8 cellular contexts compared by ENCODE assay signal in the genomic region with DNA sequence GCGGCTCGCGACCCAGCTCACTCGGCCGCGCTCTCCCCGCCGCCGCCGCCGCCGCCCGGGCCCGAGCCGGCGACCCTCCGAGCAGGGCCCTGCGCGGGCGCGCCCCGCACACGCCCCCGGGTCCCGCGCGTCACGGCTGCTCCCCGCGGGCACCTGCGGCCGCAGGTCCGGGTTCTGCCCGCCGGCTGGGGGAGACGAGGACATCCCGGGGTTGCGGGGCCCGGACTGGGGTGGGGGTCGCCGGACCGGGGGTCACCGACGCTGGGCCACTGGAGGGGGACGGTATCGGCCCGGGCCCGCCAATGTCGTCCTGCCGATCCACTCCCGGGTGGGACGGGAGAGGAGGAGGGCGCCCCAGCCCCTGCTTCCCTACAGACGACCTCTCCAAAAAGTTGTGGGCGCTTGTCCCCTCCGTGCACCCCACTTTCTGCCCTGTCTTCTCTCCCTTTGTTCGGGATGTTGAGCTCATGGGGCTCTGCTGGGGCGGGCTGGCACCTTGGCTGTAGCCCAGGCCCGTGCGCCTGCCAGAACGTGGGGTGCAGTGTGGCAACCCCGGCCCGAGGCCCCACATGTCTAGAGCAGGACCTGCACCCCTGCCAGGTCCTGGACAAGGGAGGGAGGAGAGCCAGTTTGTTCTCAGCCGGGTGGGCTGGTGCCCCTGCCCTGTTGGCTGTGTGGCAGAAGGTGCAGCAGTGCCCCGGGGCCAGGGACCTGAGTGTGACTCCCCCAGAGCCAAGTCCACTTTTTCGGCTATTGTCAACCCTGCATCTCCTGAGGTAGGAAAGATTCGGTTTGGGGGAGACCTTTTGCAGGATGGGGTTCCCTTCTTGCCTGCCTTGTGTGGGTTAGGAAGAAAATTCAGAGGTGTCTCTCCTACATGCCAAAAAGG. TPM values are rescaled to one million over a fixed set of nuclear protein-coding genes. Genes with fewer than 3 reads are reported as not detected.
DNase-seq lines count a peak whose midpoint lies in the region; FAIRE-seq and TF ChIP-seq lines count a peak whose summit lies in the region.

No MANE protein-coding gene starts in this region.

- WGBS in mesendoderm (ENCODE audit: extremely low coverage, insufficient coverage, low lambda C conversion rate), result no CpG with 5 or more reads among the region's 67 CpGs

- no peaks in the 10 kb centered on the region for H3K79me2 ChIP-seq in mesendoderm (ENCODE audit: control insufficient read depth, insufficient read depth, low read length)

- no peak overlapping the region for H2BK5ac ChIP-seq in mesendoderm (ENCODE audit: low read length)

- no peak overlapping the region for H2BK120ac ChIP-seq in mesendoderm (ENCODE audit: low read depth, low read length)

- H3K23ac ChIP-seq in mesendoderm (ENCODE audit: low read length), result peak overlapping the region; percentile 80

- no peak overlapping the region for H3K4ac ChIP-seq in mesendoderm (ENCODE audit: low read depth, low read length)

- H3K4me2 ChIP-seq in mesendoderm (ENCODE audit: low read length), result peak overlapping the region; percentile 77

- H3K4me1 ChIP-seq in mesendoderm (ENCODE audit: control insufficient read depth, low read depth, low read length) (peaks cover 3% of the 10 kb centered on the region), vagina (peaks cover 61% of the 10 kb centered on the region)

- no peak overlapping the region for H4K5ac ChIP-seq in mesendoderm (ENCODE audit: low read length)

- DNase-seq in GM12891 (ENCODE audit: insufficient read length, low spot score) (no peak), NB4 (ENCODE audit: low read depth) (peak; percentile 35), mesendoderm (no peak), vagina (ENCODE audit: extremely low spot score in 2 of 2) (no peak), NCI-H1436 treated with DMSO at 0.1 percent for 48 hours (lab: John Stamatoyannopoulos, UW) (no peak), DMS79 (lab: John Stamatoyannopoulos, UW) (no peak), middle frontal gyrus (ENCODE audit: extremely low spot score, low spot score) (no peak)
- peak; percentile 16 for DNase-seq in central memory CD4-positive, alpha-beta T cell

- TF ChIP-seq CTCF in NB4 (IDR thresholded peaks at IDR 0.05; ENCODE audit: low read depth, low read length) (no peak), vagina (IDR thresholded peaks at IDR 0.05) (no peak)

- H3K18ac ChIP-seq in mesendoderm (ENCODE audit: low read length), result peak overlapping the region; percentile 22

- intact Hi-C loops in vagina (cut with DNase I), result loop anchor here (5.0 kb wide), 1 partner anchor 160 kb away; a partner anchor contains a TSS

- H2BK15ac ChIP-seq in mesendoderm (replicated peaks; ENCODE audit: low read depth), result no peak overlapping the region

- peak; percentile 71 for FAIRE-seq in GM12891 (lab: Jason Lieb, UNC)

- no peak for TF ChIP-seq POLR2A in GM12891 (IDR thresholded peaks at IDR 0.05; ENCODE audit: low read depth, low read length)
- no peak for TF ChIP-seq POLR2A in NB4 (IDR thresholded peaks at IDR 0.05; ENCODE audit: extremely low read depth, insufficient read length)
- TF ChIP-seq POLR2A in vagina (IDR thresholded peaks at IDR 0.05), result no peak

- H3K79me1 ChIP-seq in mesendoderm (ENCODE audit: low read length), result peaks cover 2% of the 10 kb centered on the region

- H3K27me3 ChIP-seq in mesendoderm (ENCODE audit: insufficient read depth, low read length, poor library complexity) (no peaks in the 10 kb centered on the region), vagina (no peaks in the 10 kb centered on the region)

- H4K8ac ChIP-seq in mesendoderm (ENCODE audit: low read depth, low read length), result no peak overlapping the region

- H2AK5ac ChIP-seq in mesendoderm (ENCODE audit: low read length), result no peak overlapping the region

- peak overlapping the region; percentile 71 for H3K4me3 ChIP-seq in NB4 (ENCODE audit: low read depth, low read length)
- peak overlapping the region; percentile 46 for H3K4me3 ChIP-seq in mesendoderm (ENCODE audit: low read length)
- peak overlapping the region; percentile 63 to 65 for H3K4me3 ChIP-seq in vagina

- H3K56ac ChIP-seq in mesendoderm (ENCODE audit: low read length), result peak overlapping the region; percentile 85

- no peaks in the 10 kb centered on the region for H3K9me3 ChIP-seq in vagina

- no peak overlapping the region for H3K27ac ChIP-seq in mesendoderm (ENCODE audit: low read depth, low read length)
- H3K27ac ChIP-seq in vagina, result peak overlapping the region; percentile 70

- H3K36me3 ChIP-seq in mesendoderm (ENCODE audit: control insufficient read depth, insufficient read depth, low read length) (no peaks in the 10 kb centered on the region), vagina (no peaks in the 10 kb centered on the region)

- peak overlapping the region; percentile 73 for H3K9ac ChIP-seq in mesendoderm (ENCODE audit: low read length)

TF ChIP-seq in GM12891, 5 proteins besides CTCF, POLR2A, EP300 and RAD21:
- TF ChIP-seq POU2F2 (IDR thresholded peaks at IDR 0.05; ENCODE audit: low read depth, low read length) (no peak), TAF1 (IDR thresholded peaks at IDR 0.05; ENCODE audit: low read depth, low read length) (no peak), PAX5 (IDR thresholded peaks at IDR 0.05; ENCODE audit: insufficient read depth, low read length, severe bottlenecking) (no peak), POLR2AphosphoS5 (IDR thresholded peaks at IDR 0.05; ENCODE audit: low read depth, low read length) (no peak), SPI1 (IDR thresholded peaks at IDR 0.05; ENCODE audit: low read depth, low read length) (no peak)

RNA-seq across cellular contexts. Expression of a gene that starts 40.2 kb away (rescaled TPM):
- 0.90 TPM for polyA plus RNA-seq in GM12891 (2012; ENCODE audit: low read depth, missing spikeins)
- polyA plus RNA-seq in mesendoderm (2013, experiment 1 of 2), result 4.0 TPM
- polyA plus RNA-seq in mesendoderm (2013, experiment 2 of 2), result 4.0 TPM
- 32.9 TPM for total RNA-seq in vagina

RNA-seq across cellular contexts. Expression of a gene that starts 42.6 kb away (rescaled TPM):
- 8.7 TPM for polyA plus RNA-seq in GM12891 (2012; ENCODE audit: low read depth, missing spikeins)
- 5.7 TPM for polyA plus RNA-seq in mesendoderm (2013, experiment 1 of 2)
- 6.5 TPM for polyA plus RNA-seq in mesendoderm (2013, experiment 2 of 2)
- 28.7 TPM for total RNA-seq in vagina

Comparison
In these comparisons a context has a peak if more than half of its experiments do, and no peak if none do; other contexts are left out.
1. DNase-seq: peak in NB4 (single experiment) and central memory CD4-positive, alpha-beta T cell (single experiment); none in GM12891 (single experiment), mesendoderm (single experiment), vagina (0 of 2), NCI-H1436 treated with DMSO at 0.1 percent for 48 hours (single experiment), DMS79 (single experiment) and middle frontal gyrus (single experiment).
2. Peak in every context shown above with its lines, with median percentiles within 50 percentile points of each other: H3K4me3 ChIP-seq.